10 cellular contexts compared by ENCODE assay signal in the genomic region with DNA sequence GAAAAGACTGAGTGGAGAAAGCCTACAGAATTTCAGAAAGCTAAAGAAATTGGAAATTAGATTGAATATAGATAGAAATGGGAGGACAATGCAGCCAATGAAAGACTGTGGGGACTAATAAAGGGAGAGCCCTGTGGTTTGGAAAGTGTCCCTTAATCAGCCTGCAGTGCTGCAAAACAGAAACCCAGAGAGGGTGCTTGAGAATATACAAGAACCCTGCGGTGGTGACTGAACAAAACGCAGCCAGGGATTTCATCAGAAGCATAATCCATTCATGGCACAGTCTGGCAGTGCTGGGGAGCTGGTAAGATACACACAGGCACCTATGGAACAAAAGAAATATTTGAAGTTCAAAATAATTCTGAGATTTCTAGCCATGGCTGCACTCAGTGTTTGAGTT. TPM values are rescaled to one million over a fixed set of nuclear protein-coding genes. Genes with fewer than 3 reads are reported as not detected.
DNase-seq lines count a peak whose midpoint lies in the region; FAIRE-seq and TF ChIP-seq lines count a peak whose summit lies in the region.
"Had no signal": no experiment of that assay in that cellular context is flagged by ENCODE, and none has a peak within 500 bp of the region (broad histone marks: within the 10 kb centered on the region; RNA-seq: fewer than 3 reads in every experiment).

No MANE protein-coding gene starts in this region.

- H3K36me3 ChIP-seq in small intestine (ENCODE audit: control insufficient read depth in 2 of 2, insufficient read depth in 2 of 2, low read length in 2 of 2) = no peaks in the 10 kb centered on the region

- WGBS in small intestine, 3 donors = 41 to 70% (median 67%) methylated on average over 2 of the region's 2 CpGs

- in situ Hi-C loops in astrocyte of the spinal cord (cut with HindIII; ENCODE audit: low sequenced_read_pairs) = no loop called here

- H3K4me3 Mint-ChIP-seq in progenitor cell of endocrine pancreas (ENCODE audit: low read depth) = no peak overlapping the region
- H3K4me3 Mint-ChIP-seq: IgD-negative memory B cell had no signal

- peak overlapping the region; percentile 59 for H3K27ac Mint-ChIP-seq in progenitor cell of endocrine pancreas

- peaks cover 37% of the 10 kb centered on the region for H3K4me1 Mint-ChIP-seq in progenitor cell of endocrine pancreas (ENCODE audit: low read depth)
- H3K4me1 Mint-ChIP-seq: IgD-negative memory B cell had no signal

- H3K4me1 ChIP-seq in small intestine (ENCODE audit: control insufficient read depth in 2 of 2, insufficient read depth in 1 of 2, low read depth in 1 of 2, low read length in 1 of 2) = no peaks in the 10 kb centered on the region

- FAIRE-seq in small intestine (lab: Jason Lieb, UNC) = no peak

- no peaks in the 10 kb centered on the region for H3K9me3 ChIP-seq in small intestine (ENCODE audit: control insufficient read depth, low read depth)

- H3K36me3 Mint-ChIP-seq in progenitor cell of endocrine pancreas (ENCODE audit: insufficient read depth) = peaks cover 5% of the 10 kb centered on the region
- H3K36me3 Mint-ChIP-seq: IgD-negative memory B cell had no signal

- DNase-seq in DMS 273 (lab: John Stamatoyannopoulos, UW; ENCODE audit: unreplicated experiment) (peak; percentile 48), DMS 273 treated with DMSO at 0.1 percent for 48 hours (lab: John Stamatoyannopoulos, UW) (no peak), NCI-H2227 treated with DMSO at 0.1 percent for 48 hours (lab: John Stamatoyannopoulos, UW) (peak; percentile 68), astrocyte of the spinal cord (ENCODE audit: low read depth, low spot score) (peak; percentile 71), progenitor cell of endocrine pancreas (ENCODE audit: low spot score, unreplicated experiment) (no peak), small intestine (no peak), ecto neural progenitor cell (ENCODE audit: low spot score) (no peak)
- DNase-seq in effector CD8-positive, alpha-beta T cell (lab: John Stamatoyannopoulos, UW) = no peak

- H3K9me3 Mint-ChIP-seq in progenitor cell of endocrine pancreas (ENCODE audit: low read depth) = no peaks in the 10 kb centered on the region
- H3K9me3 Mint-ChIP-seq: IgD-negative memory B cell had no signal

- no peaks in the 10 kb centered on the region for H3K27me3 Mint-ChIP-seq in progenitor cell of endocrine pancreas
- H3K27me3 Mint-ChIP-seq: IgD-negative memory B cell had no signal

- H3K27ac ChIP-seq in small intestine (ENCODE audit: low read depth in 1 of 2, low read length in 1 of 2) = no peak overlapping the region
- H3K27ac ChIP-seq: 22Rv1 had no signal

- no peaks in the 10 kb centered on the region for H3K27me3 ChIP-seq in small intestine (ENCODE audit: control insufficient read depth in 2 of 2, insufficient read depth in 2 of 2, low read length in 2 of 2)

- H3K4me3 ChIP-seq in astrocyte of the spinal cord (ENCODE audit: low read depth, low read length) (no peak overlapping the region), small intestine (ENCODE audit: low read depth in 1 of 2, low read length in 2 of 2) (no peak overlapping the region)

- no peak for TF ChIP-seq CTCF in astrocyte of the spinal cord (IDR thresholded peaks at IDR 0.05; ENCODE audit: low read depth, low read length)
- no peak for TF ChIP-seq CTCF in progenitor cell of endocrine pancreas (IDR thresholded peaks at IDR 0.05; ENCODE audit: unreplicated experiment)

RNA-seq across cellular contexts. Expression of a gene that starts 19.1 kb away (rescaled TPM):
- total RNA-seq in progenitor cell of endocrine pancreas = 29.3 and 31.8 TPM in 2 replicates
- 1 to 10 TPM in 2 of 3 donors, not detected in 1; 3.0 to 6.2 TPM for polyA plus RNA-seq in small intestine

RNA-seq across cellular contexts. Expression of a gene that starts 41.4 kb away (rescaled TPM):
- 17.8 and 23.7 TPM in 2 replicates for total RNA-seq in progenitor cell of endocrine pancreas
- polyA plus RNA-seq in small intestine = 10 to 100 TPM in 2 of 3 donors, under 1 TPM in 1; 0.28 to 12.7 (median 12.2) TPM
- polyA plus RNA-seq: IgD-negative memory B cell had no signal

Comparison
In these comparisons a context has a peak if more than half of its experiments do, and no peak if none do; other contexts are left out.
1. DNase-seq: peak in DMS 273 (single experiment), NCI-H2227 treated with DMSO at 0.1 percent for 48 hours (single experiment) and astrocyte of the spinal cord (single experiment); none in DMS 273 treated with DMSO at 0.1 percent for 48 hours (single experiment), progenitor cell of endocrine pancreas (single experiment), small intestine (single experiment), effector CD8-positive, alpha-beta T cell (single experiment) and ecto neural progenitor cell (single experiment).